ENCODE assay signal across 1 cellular context in genomic region chr15:22845289-22845900, GRCh38.
TF ChIP-seq lines count a peak whose summit lies in the region.

No MANE protein-coding gene starts in this region.

TF ChIP-seq in HepG2, 621 proteins besides CTCF, POLR2A, EP300 and RAD21:
- TF ChIP-seq ATF6 (CRISPR knock-in tag; conservative IDR thresholded peaks at IDR 0.05): no peak
- no peak for TF ChIP-seq TFDP2 (CRISPR knock-in tag; IDR thresholded peaks at IDR 0.05)
- TF ChIP-seq SIX4 (CRISPR knock-in tag; IDR thresholded peaks at IDR 0.05): peak; percentile 90
- TF ChIP-seq SCMH1 (CRISPR knock-in tag; IDR thresholded peaks at IDR 0.05; ENCODE audit: borderline replicate concordance): no peak
- TF ChIP-seq CENPBD1 (CRISPR knock-in tag; IDR thresholded peaks at IDR 0.05; ENCODE audit: borderline replicate concordance, low read depth): no peak
- no peak for TF ChIP-seq ZNF3 (CRISPR knock-in tag; IDR thresholded peaks at IDR 0.05)
- TF ChIP-seq SIX1 (CRISPR knock-in tag; IDR thresholded peaks at IDR 0.05; ENCODE audit: borderline replicate concordance): peak; percentile 62; the same call in 1 of the 2 replicates
- no peak for TF ChIP-seq KLF15 (CRISPR knock-in tag; IDR thresholded peaks at IDR 0.05; ENCODE audit: borderline replicate concordance)
